ENCODE assay signal across 8 cellular contexts in the genomic region with DNA sequence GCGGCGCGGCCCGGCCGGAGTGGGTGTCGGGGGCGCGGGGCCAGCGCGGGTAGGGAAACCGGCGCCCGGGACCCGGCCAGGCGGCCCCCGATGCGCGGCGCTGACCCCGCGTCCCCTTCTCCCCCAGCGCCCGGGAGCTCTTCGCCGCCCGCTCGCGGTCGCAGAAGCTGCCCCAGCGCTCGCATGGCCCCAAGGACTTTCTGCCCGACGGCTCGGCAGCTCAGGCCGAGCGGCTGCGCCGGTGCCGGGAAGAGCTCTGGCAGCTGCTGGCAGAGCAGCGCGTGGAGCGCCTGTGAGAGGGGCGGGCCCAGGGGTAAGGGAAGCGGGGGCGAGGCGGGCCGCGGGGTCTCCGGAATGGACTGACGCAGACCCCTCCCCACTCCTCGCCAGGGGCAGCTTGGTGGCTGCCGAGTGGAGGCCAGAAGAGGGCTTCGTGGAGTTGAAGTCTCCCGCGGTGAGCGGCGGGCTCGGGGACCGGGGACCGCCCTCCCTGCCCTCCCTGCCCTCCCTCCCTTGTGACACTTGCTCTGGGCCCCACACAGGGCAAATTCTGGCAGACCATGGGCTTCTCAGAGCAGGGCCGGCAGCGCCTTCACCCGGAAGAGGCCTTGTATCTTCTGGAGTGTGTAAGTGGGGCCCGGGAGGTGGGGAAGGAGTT. TPM values are rescaled to one million over a fixed set of nuclear protein-coding genes. Genes with fewer than 3 reads are reported as not detected.
DNase-seq lines count a peak whose midpoint lies in the region; ATAC-seq and TF ChIP-seq lines count a peak whose summit lies in the region.

No MANE protein-coding gene starts in this region.

- no peaks in the 10 kb centered on the region for H3K9me3 Mint-ChIP-seq in activated CD8-positive, alpha-beta T cell treated with anti-CD3 and anti-CD28 coated beads for 36 hours

- WGBS in ovary, 3 donors, result 0 to 1% (median 0%) methylated on average over 43 to 64 of the region's 64 CpGs

- H4K20me1 ChIP-seq in DOHH2 (ENCODE audit: control insufficient read depth, insufficient read depth, low read depth, low read length), result peaks cover 5% of the 10 kb centered on the region; the same call in 1 of the 2 replicates

- H3K27me3 ChIP-seq in DOHH2 (ENCODE audit: control insufficient read depth, low read length) (peaks cover 17% of the 10 kb centered on the region), ovary (no peaks in the 10 kb centered on the region)

- H3K4me3 ChIP-seq in DOHH2 (ENCODE audit: low read length), result peak overlapping the region; percentile 93
- H3K4me3 ChIP-seq in Jurkat, Clone E6-1 (ENCODE audit: low read length), result peak overlapping the region; percentile 79
- H3K4me3 ChIP-seq in fibroblast of mammary gland (ENCODE audit: control insufficient read depth, low read depth, low read length), result peak overlapping the region; percentile 66
- peak overlapping the region; percentile 94 for H3K4me3 ChIP-seq in ovary

- H3K27ac ChIP-seq in DOHH2 (ENCODE audit: low read depth, low read length) (no peak overlapping the region), ovary (peak overlapping the region; percentile 11 to 46)

- intact Hi-C loops in activated CD8-positive, alpha-beta T cell treated with anti-CD3 and anti-CD28 coated beads for 36 hours (cut with micrococcal nuclease), result loop anchor here (5.0 kb wide), 1 partner anchor 89 kb away; no protein-coding TSS in a partner anchor
- intact Hi-C loops in ovary (cut with DNase I), result loop anchor here in 2 of 4 donors (5.0 to 10.0 kb wide), 3 partner anchors 71 to 192 kb away; partner anchors contain the start of gene MYO15B (in 1 of the 2)

- H3K27ac Mint-ChIP-seq in activated CD8-positive, alpha-beta T cell treated with anti-CD3 and anti-CD28 coated beads for 36 hours, result peak overlapping the region; percentile 78

- H3K36me3 ChIP-seq in DOHH2 (ENCODE audit: control insufficient read depth, low read length) (peaks cover 21% of the 10 kb centered on the region), ovary (no peaks in the 10 kb centered on the region)

- peaks cover 28% of the 10 kb centered on the region for H3K4me1 Mint-ChIP-seq in activated CD8-positive, alpha-beta T cell treated with anti-CD3 and anti-CD28 coated beads for 36 hours (ENCODE audit: low read depth)

- DNase-seq in Jurkat, Clone E6-1 (ENCODE audit: low read depth, low spot score), result no peak
- DNase-seq in activated CD8-positive, alpha-beta T cell treated with anti-CD3 and anti-CD28 coated beads for 36 hours, result peak; percentile 45
- DNase-seq in fibroblast of mammary gland (ENCODE audit: low read depth), result no peak
- DNase-seq in ovary, result peak in 4 of 5 donors; percentile 44 to 69 (median 63)
- no peak for DNase-seq in SKM-1 (lab: John Stamatoyannopoulos, UW; ENCODE audit: unreplicated experiment)

- no peaks in the 10 kb centered on the region; the same call in 1 of the 2 replicates for H3F3A ChIP-seq in DOHH2 (ENCODE audit: control insufficient read depth, insufficient read depth)

- no peaks in the 10 kb centered on the region for H3K9me2 ChIP-seq in DOHH2 (replicated peaks; ENCODE audit: control insufficient read depth, low read length)

- no peaks in the 10 kb centered on the region for H3K27me3 Mint-ChIP-seq in activated CD8-positive, alpha-beta T cell treated with anti-CD3 and anti-CD28 coated beads for 36 hours

- H3K79me2 ChIP-seq in DOHH2 (ENCODE audit: control insufficient read depth, low read length), result peaks cover 20% of the 10 kb centered on the region

- TF ChIP-seq POLR2A in ovary (IDR thresholded peaks at IDR 0.05), result peak; percentile 6

- POLR2A ChIA-PET in activated CD8-positive, alpha-beta T cell treated with anti-CD3 and anti-CD28 coated beads for 36 hours (lab: Charles Lee), result interaction anchor here (0.6 to 2.1 kb wide), 14 partner anchors 8 to 260 kb away, joined by 3 to 12 read pairs (median 4); partner anchors contain the start of genes GGA3, LLGL2, MIF4GD and MRPS7

- CTCF ChIA-PET in activated CD8-positive, alpha-beta T cell treated with anti-CD3 and anti-CD28 coated beads for 36 hours (lab: Charles Lee), result interaction anchor here (0.7 to 4.3 kb wide), 18 partner anchors 9 to 255 kb away, joined by 3 to 25 read pairs (median 4); partner anchors contain the start of genes GGA3, LLGL2, MIF4GD and MRPS7

- peaks cover 28% of the 10 kb centered on the region for H3K36me3 Mint-ChIP-seq in activated CD8-positive, alpha-beta T cell treated with anti-CD3 and anti-CD28 coated beads for 36 hours (ENCODE audit: low read depth)

- peak overlapping the region; percentile 90 for H3K4me3 Mint-ChIP-seq in activated CD8-positive, alpha-beta T cell treated with anti-CD3 and anti-CD28 coated beads for 36 hours

- no peak for TF ChIP-seq EP300 in ovary (IDR thresholded peaks at IDR 0.05)

- H3K4me2 ChIP-seq in DOHH2 (ENCODE audit: low read length), result peak overlapping the region; percentile 82

- no peak for TF ChIP-seq CTCF in DOHH2 (IDR thresholded peaks at IDR 0.05; ENCODE audit: low read depth, low read length, poor library complexity, severe bottlenecking)
- TF ChIP-seq CTCF in activated CD8-positive, alpha-beta T cell treated with anti-CD3 and anti-CD28 coated beads for 36 hours (IDR thresholded peaks at IDR 0.05), result no peak
- TF ChIP-seq CTCF in fibroblast of mammary gland (conservative IDR thresholded peaks at IDR 0.05; ENCODE audit: control insufficient read depth, insufficient read depth, low read depth, low read length), result no peak
- no peak for TF ChIP-seq CTCF in ovary (IDR thresholded peaks at IDR 0.05)

- ATAC-seq in GM21447 (IDR thresholded peaks at IDR 0.05; ENCODE audit: unreplicated experiment) (peak; percentile 12), HG02938 (IDR thresholded peaks at IDR 0.05; ENCODE audit: unreplicated experiment) (no peak)
- ATAC-seq in activated CD8-positive, alpha-beta T cell treated with anti-CD3 and anti-CD28 coated beads for 36 hours, result peak; percentile 8

- H3K4me1 ChIP-seq in DOHH2 (ENCODE audit: control insufficient read depth, low read length) (peaks cover 30% of the 10 kb centered on the region), ovary (ENCODE audit: insufficient read depth) (peaks cover 19% of the 10 kb centered on the region)

- no peaks in the 10 kb centered on the region for H3K9me3 ChIP-seq in DOHH2 (ENCODE audit: control insufficient read depth, insufficient read depth, low read length)
- no peaks in the 10 kb centered on the region for H3K9me3 ChIP-seq in ovary

RNA-seq across cellular contexts. Expression of gene TSEN54, which starts 0.4 kb away (rescaled TPM):
- 77.0 TPM for polyA plus RNA-seq in Jurkat, Clone E6-1 (2012; ENCODE audit: insufficient read depth, insufficient read length)
- 10 to 100 TPM; 38.8 to 45.4 TPM for total RNA-seq in activated CD8-positive, alpha-beta T cell treated with anti-CD3 and anti-CD28 coated beads for 36 hours
- total RNA-seq in ovary, result 10 to 100 TPM; 16.0 to 35.0 (median 21.3) TPM
- polyA plus RNA-seq in ovary, result 10 to 100 TPM; 11.3 to 12.8 TPM

RNA-seq across cellular contexts. Expression of gene CASKIN2, which starts 1.4 kb away (rescaled TPM):
- polyA plus RNA-seq in Jurkat, Clone E6-1 (2012; ENCODE audit: insufficient read depth, insufficient read length), result 11.1 TPM
- total RNA-seq in activated CD8-positive, alpha-beta T cell treated with anti-CD3 and anti-CD28 coated beads for 36 hours, result 1 to 10 TPM; 2.2 to 2.5 TPM
- total RNA-seq in ovary, result 10 to 100 TPM in 6 of 7 donors, 1 to 10 TPM in 1; 9.1 to 58.7 (median 41.3) TPM
- 10 to 100 TPM; 11.0 to 13.9 TPM for polyA plus RNA-seq in ovary

RNA-seq across cellular contexts. Expression of gene LLGL2, which starts 8.7 kb away (rescaled TPM):
- not detected for polyA plus RNA-seq in Jurkat, Clone E6-1 (2012; ENCODE audit: insufficient read depth, insufficient read length)
- 1 to 10 TPM; 7.2 to 7.4 TPM for total RNA-seq in activated CD8-positive, alpha-beta T cell treated with anti-CD3 and anti-CD28 coated beads for 36 hours
- total RNA-seq in ovary, result 10 to 100 TPM in 6 of 7 donors, 1 to 10 TPM in 1; 9.9 to 45.4 (median 17.2) TPM
- polyA plus RNA-seq in ovary, result 1 to 10 TPM in 1 of 2 donors, under 1 TPM in 1; 0.20 to 9.2 TPM

Comparison
In these comparisons a context has a peak if more than half of its experiments do, and no peak if none do; other contexts are left out.
1. DNase-seq: peak in activated CD8-positive, alpha-beta T cell treated with anti-CD3 and anti-CD28 coated beads for 36 hours (single experiment) and ovary (4 of 5); none in Jurkat, Clone E6-1 (single experiment), fibroblast of mammary gland (single experiment) and SKM-1 (single experiment).
2. Peak in every context shown above with its lines, with median percentiles within 50 percentile points of each other: H3K4me3 ChIP-seq.